ENCODE assay signal across 8 cellular contexts in genomic region chr6:40999498-41000070, GRCh38. TPM values are rescaled to one million over a fixed set of nuclear protein-coding genes. Genes with fewer than 3 reads are reported as not detected.
DNase-seq lines count a peak whose midpoint lies in the region; ATAC-seq lines count a peak whose summit lies in the region.

No MANE protein-coding gene starts in this region.

- H3K4me1 Mint-ChIP-seq in stimulated activated naive CD8-positive, alpha-beta T cell treated with anti-CD3 and anti-CD28 coated beads, Interleukin-15, amount 100 ng/mL, for 72 hours: no peaks in the 10 kb centered on the region

- peak; percentile 49 for ATAC-seq in stimulated activated naive CD8-positive, alpha-beta T cell treated with anti-CD3 and anti-CD28 coated beads, Interleukin-15, Interleukin-2, amounts not matched to agents 100 U/mL and 50 U/mL, for 24 hours
- ATAC-seq in stimulated activated naive CD8-positive, alpha-beta T cell treated with anti-CD3 and anti-CD28 coated beads, Interleukin-15, amount 100 ng/mL, for 72 hours: no peak
- no peak for ATAC-seq in GM19035 (IDR thresholded peaks at IDR 0.05; ENCODE audit: unreplicated experiment)

- no peak overlapping the region for H3K4me3 Mint-ChIP-seq in stimulated activated naive CD8-positive, alpha-beta T cell treated with anti-CD3 and anti-CD28 coated beads, Interleukin-15, amount 100 ng/mL, for 72 hours

- peaks cover 59% of the 10 kb centered on the region for H3K27me3 Mint-ChIP-seq in stimulated activated naive CD8-positive, alpha-beta T cell treated with anti-CD3 and anti-CD28 coated beads, Interleukin-15, amount 100 ng/mL, for 72 hours

- no peaks in the 10 kb centered on the region for H3K9me3 Mint-ChIP-seq in stimulated activated naive CD8-positive, alpha-beta T cell treated with anti-CD3 and anti-CD28 coated beads, Interleukin-15, amount 100 ng/mL, for 72 hours

- H3K27ac Mint-ChIP-seq in stimulated activated naive CD8-positive, alpha-beta T cell treated with anti-CD3 and anti-CD28 coated beads, Interleukin-15, amount 100 ng/mL, for 72 hours: no peak overlapping the region

- DNase-seq in stimulated activated naive CD8-positive, alpha-beta T cell treated with anti-CD3 and anti-CD28 coated beads, Interleukin-15, Interleukin-2, amounts not matched to agents 100 U/mL and 50 U/mL, for 24 hours: peak; percentile 13
- DNase-seq in stimulated activated naive CD8-positive, alpha-beta T cell treated with anti-CD3 and anti-CD28 coated beads, Interleukin-15, amount 100 ng/mL, for 72 hours: no peak
- DNase-seq in NOMO-1 (lab: John Stamatoyannopoulos, UW; ENCODE audit: unreplicated experiment in 2 of 2): peak; percentile 28 to 52
- DNase-seq in ecto neural progenitor cell (ENCODE audit: low spot score): peak; percentile 58
- peak; percentile 31 for DNase-seq in myocyte (ENCODE audit: low read depth)
- no peak for DNase-seq in NCI-H187 (lab: John Stamatoyannopoulos, UW)
- no peak for DNase-seq in DMS114 treated with DMSO at 0.1 percent for 48 hours (lab: John Stamatoyannopoulos, UW; ENCODE audit: unreplicated experiment)

RNA-seq across cellular contexts. Expression of gene UNC5CL, which starts 39.4 kb away (rescaled TPM):
- 2.3 and 2.7 TPM in 2 replicates for total RNA-seq in myocyte
- 0.45 TPM for polyA plus RNA-seq in myocyte (2012)

RNA-seq across cellular contexts. Expression of gene TSPO2, which starts 42.7 kb away (rescaled TPM):
- not detected in 2 replicates for total RNA-seq in myocyte
- not detected for polyA plus RNA-seq in myocyte (2012)

RNA-seq across cellular contexts. Expression of gene APOBEC2, which starts 53.4 kb away (rescaled TPM):
- total RNA-seq in myocyte: 110 and 231 TPM in 2 replicates
- 55.6 TPM for polyA plus RNA-seq in myocyte (2012)

Comparison
In these comparisons a context has a peak if more than half of its experiments do, and no peak if none do; other contexts are left out.
1. DNase-seq: peak in stimulated activated naive CD8-positive, alpha-beta T cell treated with anti-CD3 and anti-CD28 coated beads, Interleukin-15, Interleukin-2, amounts not matched to agents 100 U/mL and 50 U/mL, for 24 hours (single experiment), NOMO-1 (2 of 2), ecto neural progenitor cell (single experiment) and myocyte (single experiment); none in stimulated activated naive CD8-positive, alpha-beta T cell treated with anti-CD3 and anti-CD28 coated beads, Interleukin-15, amount 100 ng/mL, for 72 hours (0 of 2), NCI-H187 (0 of 2) and DMS114 treated with DMSO at 0.1 percent for 48 hours (single experiment).